ENCODE assay signal across 17 cellular contexts in genomic region chr15:66682865-66683264, GRCh38. TPM values are rescaled to one million over a fixed set of nuclear protein-coding genes. Genes with fewer than 3 reads are reported as not detected.
DNase-seq lines count a peak whose midpoint lies in the region; ATAC-seq and TF ChIP-seq lines count a peak whose summit lies in the region.
"Had no signal": no experiment of that assay in that cellular context is flagged by ENCODE, and none has a peak within 500 bp of the region (broad histone marks: within the 10 kb centered on the region; RNA-seq: fewer than 3 reads in every experiment).

No MANE protein-coding gene starts in this region.

- CTCF ChIA-PET in mammary epithelial cell (lab: Charles Lee; ENCODE audit: low non-redundant PET): no interaction called here

- H3K4me1 ChIP-seq in mammary epithelial cell (ENCODE audit: insufficient read depth, low read length) (no peaks in the 10 kb centered on the region), breast epithelium (no peaks in the 10 kb centered on the region)

- H2AFZ ChIP-seq in mammary epithelial cell (ENCODE audit: low read depth, low read length): no peak overlapping the region

- H3K36me3 ChIP-seq in mammary epithelial cell (ENCODE audit: insufficient read depth, low read length) (no peaks in the 10 kb centered on the region), breast epithelium (no peaks in the 10 kb centered on the region)

- no peak overlapping the region for H3K27ac Mint-ChIP-seq in T-helper 17 cell
- H3K27ac Mint-ChIP-seq: activated CD4-positive, alpha-beta T cell treated with anti-CD3 and anti-CD28 coated beads, Interleukin-2, amount 10 ng/mL, durations not matched to agents 24 days and 14 days had no signal

- H3K9me3 ChIP-seq in mammary epithelial cell (replicated peaks; ENCODE audit: insufficient read depth, low read length) (peaks cover 10% of the 10 kb centered on the region), breast epithelium (peaks cover 3 to 6% of the 10 kb centered on the region in 2 donors), T-helper 17 cell (ENCODE audit: control insufficient read depth, low read length, poor library complexity, severe bottlenecking) (no peaks in the 10 kb centered on the region)

- no peaks in the 10 kb centered on the region for H3K27me3 ChIP-seq in mammary epithelial cell (ENCODE audit: insufficient read depth, low read length)
- no peaks in the 10 kb centered on the region for H3K27me3 ChIP-seq in breast epithelium

- no peaks in the 10 kb centered on the region for H3K79me2 ChIP-seq in mammary epithelial cell (ENCODE audit: insufficient read depth, low read length)

- ATAC-seq in T-helper 17 cell: no peak
- ATAC-seq in GM19351 (IDR thresholded peaks at IDR 0.05; ENCODE audit: unreplicated experiment): no peak
- no peak for ATAC-seq in GM21423 (IDR thresholded peaks at IDR 0.05; ENCODE audit: unreplicated experiment)
- ATAC-seq: left colon had no signal

- H3K27ac ChIP-seq in mammary epithelial cell (ENCODE audit: insufficient read depth, low read depth, low read length): no peak overlapping the region
- H3K27ac ChIP-seq in breast epithelium: no peak overlapping the region

- intact Hi-C loops in mammary epithelial cell (cut with micrococcal nuclease): no loop called here
- intact Hi-C loops in breast epithelium (cut with DNase I; ENCODE audit: low total_unique reads): no loop called here

- no peaks in the 10 kb centered on the region for H3K36me3 Mint-ChIP-seq in T-helper 17 cell (ENCODE audit: low read depth)

- H3K27me3 Mint-ChIP-seq in T-helper 17 cell: no peaks in the 10 kb centered on the region
- H3K27me3 Mint-ChIP-seq: activated CD4-positive, alpha-beta T cell treated with anti-CD3 and anti-CD28 coated beads, Interleukin-2, amount 10 ng/mL, durations not matched to agents 24 days and 14 days had no signal

- in situ Hi-C loops in mammary epithelial cell (cut with MboI; ENCODE audit: low sequenced_read_pairs in 2 of 2): no loop called here

- no peak overlapping the region for H3K9ac ChIP-seq in mammary epithelial cell (ENCODE audit: insufficient read depth, low read length)

- H3K4me3 ChIP-seq in mammary epithelial cell (replicated peaks in 1 of 3; ENCODE audit: insufficient read depth in 1 of 3, low read depth in 2 of 3, low read length in 3 of 3) (no peak overlapping the region), breast epithelium (no peak overlapping the region)

- dilution Hi-C loops in mammary epithelial cell (cut with HindIII; ENCODE audit: low sequenced_read_pairs): loop anchor here (5.0 kb wide), 3 partner anchors 39 to 84 kb away; no protein-coding TSS in a partner anchor

- no TSS peak for BruUV-seq in mammary epithelial cell (replicated peaks; lab: Mats Ljungman, UMichigan)

- H3K4me1 Mint-ChIP-seq in T-helper 17 cell: no peaks in the 10 kb centered on the region
- H3K4me1 Mint-ChIP-seq: activated CD4-positive, alpha-beta T cell treated with anti-CD3 and anti-CD28 coated beads, Interleukin-2, amount 10 ng/mL, durations not matched to agents 24 days and 14 days had no signal

- no peak for TF ChIP-seq CTCF in mammary epithelial cell (conservative IDR thresholded peaks at IDR 0.05 in 1 of 2, IDR thresholded peaks at IDR 0.05 in 1 of 2; ENCODE audit: extremely low read depth in 1 of 2, insufficient read depth in 1 of 2, low read depth in 1 of 2, low read length in 2 of 2)
- no peak for TF ChIP-seq CTCF in breast epithelium (IDR thresholded peaks at IDR 0.05)

- H4K20me1 ChIP-seq in mammary epithelial cell (ENCODE audit: insufficient read depth, low read length): no peaks in the 10 kb centered on the region

- DNase-seq in mammary epithelial cell (peak; percentile 58), breast epithelium (ENCODE audit: low spot score in 2 of 2) (no peak), amniotic epithelial cell (ENCODE audit: low read depth) (peak; percentile 59), hepatic stellate cell (ENCODE audit: low spot score) (peak; percentile 38), NCI-H2081 treated with DMSO at 0.1 percent for 48 hours (lab: John Stamatoyannopoulos, UW) (no peak), T-helper 17 cell (no peak)
- DNase-seq: activated CD4-positive, alpha-beta T cell treated with anti-CD3 and anti-CD28 coated beads, Interleukin-2, amount 10 ng/mL, durations not matched to agents 24 days and 14 days; activated T-cell treated with anti-CD3 and anti-CD28 coated beads, Interleukin-2, amount 50 U/mL, for 48 hours; amygdala; cortex of kidney; hypothalamus; left colon; NCI-H446 treated with DMSO at 0.1 percent for 48 hours; SHP77 treated with DMSO at 0.1 percent for 48 hours; stimulated activated naive CD4-positive, alpha-beta T cell had no signal

- no peak overlapping the region for H3K4me3 Mint-ChIP-seq in T-helper 17 cell
- H3K4me3 Mint-ChIP-seq: activated CD4-positive, alpha-beta T cell treated with anti-CD3 and anti-CD28 coated beads, Interleukin-2, amount 10 ng/mL, durations not matched to agents 24 days and 14 days had no signal

- WGBS in mammary epithelial cell (ENCODE audit: low coverage, missing lambda C conversion rate): 73% methylated on average over 1 of the region's 1 CpG

- no peak overlapping the region for H3K4me2 ChIP-seq in mammary epithelial cell (ENCODE audit: insufficient read depth, low read depth, low read length)

- no peak for TF ChIP-seq POLR2A in breast epithelium (IDR thresholded peaks at IDR 0.05)

RNA-seq across cellular contexts. Expression of gene SMAD6, which starts 19.2 kb away (rescaled TPM):
- total RNA-seq in mammary epithelial cell (under 1 TPM; 0.09 to 0.83 TPM), breast epithelium (10 to 100 TPM in 2 of 3 donors, 1 to 10 TPM in 1; 7.6 to 22.6 (median 13.4) TPM), T-helper 17 cell (under 1 TPM in 1 of 2 donors, not detected in 1; 0.10 TPM)
- polyA plus RNA-seq in mammary epithelial cell: 0.11 TPM
- polyA minus RNA-seq in mammary epithelial cell: 2.7 TPM

Comparison
In these comparisons a context has a peak if more than half of its experiments do, and no peak if none do; other contexts are left out.
1. DNase-seq: peak in mammary epithelial cell (single experiment), amniotic epithelial cell (single experiment) and hepatic stellate cell (single experiment); none in breast epithelium (0 of 2), NCI-H2081 treated with DMSO at 0.1 percent for 48 hours (single experiment) and T-helper 17 cell (0 of 3).
2. RNA of gene SMAD6, which starts 19.2 kb away (total RNA-seq): 7.6 to 22.6 TPM in breast epithelium; 0.09 to 0.83 TPM in mammary epithelial cell and 0.10 TPM in T-helper 17 cell; every median in the first group is over 4 times any median in the second.